In the genomic region with DNA sequence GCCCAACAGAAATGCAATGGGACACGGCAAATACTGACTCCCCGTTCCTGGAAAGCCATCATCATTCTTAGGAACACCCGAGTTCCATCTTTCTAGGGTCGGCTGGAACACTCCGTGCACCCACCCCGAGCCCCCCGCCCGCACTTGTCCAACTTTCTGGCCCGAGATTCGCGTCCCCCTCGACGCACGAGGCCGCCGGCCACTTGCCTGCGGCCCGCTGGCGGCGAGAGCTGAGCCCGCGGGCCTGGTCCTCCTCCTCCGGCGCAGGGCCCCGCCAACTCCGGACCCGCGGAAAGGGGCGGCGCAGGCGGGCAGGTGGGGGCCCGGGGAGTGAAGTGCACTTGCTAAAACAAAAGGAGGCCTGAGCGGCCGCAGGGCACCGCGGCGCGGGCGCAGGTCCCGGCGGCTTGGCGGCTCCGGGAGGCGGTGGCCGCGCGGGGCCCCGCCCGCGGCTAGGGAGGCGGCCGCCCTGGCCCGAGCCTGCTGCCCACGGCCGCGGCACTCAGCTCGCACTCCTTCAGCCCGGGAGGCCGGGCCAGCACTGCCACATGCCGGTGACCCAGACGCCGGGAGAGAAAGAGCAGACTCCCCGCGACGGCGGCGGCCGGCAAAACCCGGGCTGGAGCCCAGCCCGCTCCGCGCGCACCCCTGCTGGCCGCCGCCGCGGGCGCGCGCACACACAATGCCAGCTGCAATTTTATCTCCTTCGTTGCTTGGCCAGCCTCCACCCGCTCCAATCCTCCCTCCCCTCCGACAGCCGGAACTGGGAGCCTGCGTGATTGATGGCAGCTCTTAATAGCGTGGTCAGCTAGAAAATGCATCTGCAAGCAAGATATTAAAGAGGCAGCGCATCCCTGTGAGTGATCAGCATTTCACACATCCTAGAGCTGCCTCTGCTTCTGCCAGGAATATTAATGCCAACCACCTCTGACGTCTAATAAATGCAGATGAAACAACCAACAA, we compare ENCODE assay signal across 8 cellular contexts.
DNase-seq lines count a peak whose midpoint lies in the region; ATAC-seq lines count a peak whose summit lies in the region.

No MANE protein-coding gene starts in this region.

- CTCF ChIA-PET in activated CD4-positive, alpha-beta T cell treated with anti-CD3 and anti-CD28 coated beads for 36 hours (lab: Charles Lee) = interaction anchor here (0.8 to 3.0 kb wide), 13 partner anchors 14 to 146 kb away, joined by 3 to 14 read pairs (median 3); no protein-coding TSS in a partner anchor

- peak overlapping the region; percentile 76 for H3K27ac Mint-ChIP-seq in activated CD4-positive, alpha-beta T cell treated with anti-CD3 and anti-CD28 coated beads for 36 hours

- ATAC-seq in GM19035 (IDR thresholded peaks at IDR 0.05; ENCODE audit: unreplicated experiment) (peak; percentile 81), HG03342 (IDR thresholded peaks at IDR 0.05; ENCODE audit: unreplicated experiment) (peak; percentile 64), left colon (peak; percentile 86)
- peak; percentile 45 for ATAC-seq in activated CD4-positive, alpha-beta T cell treated with anti-CD3 and anti-CD28 coated beads for 36 hours

- H3K27me3 Mint-ChIP-seq in activated CD4-positive, alpha-beta T cell treated with anti-CD3 and anti-CD28 coated beads for 36 hours = peaks cover 31% of the 10 kb centered on the region

- DNase-seq in AML-193 (lab: John Stamatoyannopoulos, UW) (peak; percentile 39 to 53), NCI-H460 (ENCODE audit: extremely low read depth, low read depth) (peak; percentile 86), dedifferentiated amniotic fluid mesenchymal stem cell (ENCODE audit: extremely low spot score) (peak; percentile 78), left colon (peak; percentile 91 to 92)
- peak; percentile 85 for DNase-seq in activated CD4-positive, alpha-beta T cell treated with anti-CD3 and anti-CD28 coated beads for 36 hours
- DNase-seq in stimulated activated CD4-positive, alpha-beta T cell treated with anti-CD3 and anti-CD28 coated beads, Interleukin-1b, Interleukin-23, amount 100 ng/mL, for 4 hours (ENCODE audit: low read depth in 2 of 2) = peak; percentile 12 to 50

- H3K4me3 Mint-ChIP-seq in activated CD4-positive, alpha-beta T cell treated with anti-CD3 and anti-CD28 coated beads for 36 hours = peak overlapping the region; percentile 83

- H3K36me3 Mint-ChIP-seq in activated CD4-positive, alpha-beta T cell treated with anti-CD3 and anti-CD28 coated beads for 36 hours (ENCODE audit: low read depth) = peaks cover 6% of the 10 kb centered on the region

- peaks cover 32% of the 10 kb centered on the region for H3K4me1 Mint-ChIP-seq in activated CD4-positive, alpha-beta T cell treated with anti-CD3 and anti-CD28 coated beads for 36 hours

- H3K9me3 Mint-ChIP-seq in activated CD4-positive, alpha-beta T cell treated with anti-CD3 and anti-CD28 coated beads for 36 hours (ENCODE audit: low read depth) = no peaks in the 10 kb centered on the region

- intact Hi-C loops in activated CD4-positive, alpha-beta T cell treated with anti-CD3 and anti-CD28 coated beads for 36 hours (cut with DNase I, micrococcal nuclease) = loop anchor here (1.0 to 5.0 kb wide), 9 partner anchors 41 to 306 kb away; partner anchors contain the start of gene RERE (in 1 of the 2)
- intact Hi-C loops in left colon (cut with DNase I, micrococcal nuclease) = no loop called here

- POLR2A ChIA-PET in activated CD4-positive, alpha-beta T cell treated with anti-CD3 and anti-CD28 coated beads for 36 hours (lab: Charles Lee) = interaction anchor here (0.9 kb wide), 1 partner anchor 76 kb away, joined by 4 read pairs; no protein-coding TSS in a partner anchor

Comparison
In these comparisons a context has a peak if more than half of its experiments do, and no peak if none do; other contexts are left out.
1. Peak in every context shown above with its lines: DNase-seq and ATAC-seq.
2. DNase-seq: peak in every context shown above with its lines; median percentile 92 in left colon; 86 in NCI-H460; 85 in activated CD4-positive, alpha-beta T cell treated with anti-CD3 and anti-CD28 coated beads for 36 hours; 78 in dedifferentiated amniotic fluid mesenchymal stem cell; 46 in AML-193; 31 in stimulated activated CD4-positive, alpha-beta T cell treated with anti-CD3 and anti-CD28 coated beads, Interleukin-1b, Interleukin-23, amount 100 ng/mL, for 4 hours.
3. intact Hi-C loops: an anchor here in activated CD4-positive, alpha-beta T cell treated with anti-CD3 and anti-CD28 coated beads for 36 hours (1.0 to 5.0 kb wide); none called in left colon.